ENCODE assay signal across 27 cellular contexts in genomic region chr18:12452801-12453200, GRCh38. TPM values are rescaled to one million over a fixed set of nuclear protein-coding genes. Genes with fewer than 3 reads are reported as not detected.
"Had no signal": no experiment of that assay in that cellular context is flagged by ENCODE, and none has a peak within 500 bp of the region (broad histone marks: within the 10 kb centered on the region; RNA-seq: fewer than 3 reads in every experiment).

No MANE protein-coding gene starts in this region.

- DNase-seq: heart left ventricle; hypothalamus; immature natural killer cell; left ventricle myocardium inferior; mesendoderm; naive B cell; natural killer cell; nephron progenitor cell; ovary; retina; right cardiac atrium; small intestine; spleen; stimulated activated CD4-positive, alpha-beta T cell treated with anti-CD3 and anti-CD28 coated beads, Interleukin-2, amount 100 ng/mL, for 48 hours; stimulated activated CD4-positive, alpha-beta T cell treated with anti-CD3 and anti-CD28 coated beads, Interleukin-4, amount 100 ng/mL, for 4 hours; stimulated activated CD8-positive, alpha-beta memory T cell treated with anti-CD3 and anti-CD28 coated beads, Interleukin-4, amount 100 ng/mL, for 48 hours; stimulated activated naive CD4-positive, alpha-beta T cell treated with Interleukin-2 at 50 U/mL for 16 hours; stimulated activated naive CD8-positive, alpha-beta T cell treated with anti-CD3 and anti-CD28 coated beads, Interleukin-15, amount 100 ng/mL, for 72 hours; substantia nigra; transverse colon; upper lobe of right lung had no signal

- H3K4me2 ChIP-seq: neural progenitor cell had no signal

- H2AFZ ChIP-seq: neural progenitor cell had no signal

- H3K9me3 ChIP-seq: heart left ventricle, left ventricle myocardium inferior, ovary, spleen, transverse colon, upper lobe of right lung had no signal

- H3K27ac ChIP-seq: heart left ventricle, left ventricle myocardium inferior, neural progenitor cell, ovary, spleen, transverse colon, upper lobe of right lung had no signal

- H3K27me3 ChIP-seq: heart left ventricle, neural progenitor cell, ovary, spleen, transverse colon, upper lobe of right lung had no signal

- ATAC-seq: heart left ventricle; natural killer cell; right cardiac atrium; sciatic nerve; stimulated activated memory B cell treated with anti-CD40 and anti-IgM and Interleukin-4, amounts not matched to agents 10 μg/mL and 1 μg/mL and 100 μg/mL, for 72 hours; stimulated activated naive CD8-positive, alpha-beta T cell treated with anti-CD3 and anti-CD28 coated beads, Interleukin-15, amount 100 ng/mL, for 72 hours; upper lobe of right lung had no signal

- H3K4me1 ChIP-seq: left ventricle myocardium inferior, spleen, transverse colon, upper lobe of right lung had no signal

- H3K4me3 ChIP-seq: heart left ventricle, left ventricle myocardium inferior, lung, neural progenitor cell, ovary, spleen, transverse colon, upper lobe of right lung had no signal

- FAIRE-seq: small intestine, urothelium cell line had no signal

- H3K36me3 ChIP-seq: neural progenitor cell, ovary, transverse colon had no signal

RNA-seq across cellular contexts. Expression of gene PRELID3A, which starts 45.1 kb away (rescaled TPM):
- total RNA-seq: mononuclear cell, natural killer cell had no signal
